In genomic region chr7:131139462-131139861, GRCh38 we compare ENCODE assay signal across 28 cellular contexts.
"Had no signal": no experiment of that assay in that cellular context is flagged by ENCODE, and none has a peak within 500 bp of the region (broad histone marks: within the 10 kb centered on the region; RNA-seq: fewer than 3 reads in every experiment).

No MANE protein-coding gene starts in this region.

- H3K27me3 ChIP-seq: neutrophil, pancreas, sigmoid colon, suprapubic skin, testis, tibial artery, transverse colon, upper lobe of left lung, vagina had no signal

- H3K4me1 ChIP-seq: pancreas, prostate gland, sigmoid colon, suprapubic skin, testis, tibial artery, transverse colon, upper lobe of left lung, vagina had no signal

- DNase-seq: naive B cell; naive thymus-derived CD8-positive, alpha-beta T cell; nephron progenitor cell; nucleus accumbens; pancreas; sigmoid colon; small intestine; stimulated activated CD4-positive, alpha-beta T cell treated with anti-CD3 and anti-CD28 coated beads, Interleukin-15, amount 100 ng/mL, for 24 hours; stimulated activated CD4-positive, alpha-beta T cell treated with anti-CD3 and anti-CD28 coated beads, Interleukin-2, amount 100 ng/mL, for 24 hours; stimulated activated CD4-positive, alpha-beta T cell treated with anti-CD3 and anti-CD28 coated beads, Interleukin-2, amount 100 ng/mL, for 48 hours; stimulated activated CD4-positive, alpha-beta T cell treated with anti-CD3 and anti-CD28 coated beads, Interleukin-4, amount 100 ng/mL, for 24 hours; stimulated activated naive CD4-positive, alpha-beta T cell; stimulated activated naive CD8-positive, alpha-beta T cell treated with anti-CD3 and anti-CD28 coated beads, Interleukin-15, amount 100 ng/mL, for 72 hours; stimulated activated naive CD8-positive, alpha-beta T cell treated with anti-CD3 and anti-CD28 coated beads, Interleukin-15, Interleukin-2, amounts not matched to agents 100 U/mL and 50 U/mL, for 24 hours; substantia nigra; testis; tibial artery; transverse colon; upper lobe of left lung had no signal

- H3K9me3 ChIP-seq: neutrophil, pancreas, prostate gland, sigmoid colon, suprapubic skin, testis, tibial artery, transverse colon, upper lobe of left lung, vagina had no signal

- H3K27ac Mint-ChIP-seq: natural killer cell treated with Interleukin-12 subunit alpha and Interleukin-12 subunit beta and Interleukin-15 and Interleukin-18, amount 100 ng/mL, for 72 hours; nephron progenitor cell; stimulated activated memory B cell treated with anti-CD40 and anti-IgM and Interleukin-4, amounts not matched to agents 10 μg/mL and 1 μg/mL and 100 μg/mL, for 72 hours had no signal

- H3K4me1 Mint-ChIP-seq: nephron progenitor cell; neural crest cell; stimulated activated memory B cell treated with anti-CD40 and anti-IgM and Interleukin-4, amounts not matched to agents 10 μg/mL and 1 μg/mL and 100 μg/mL, for 72 hours had no signal

- H3K4me3 ChIP-seq: pancreas, prostate gland, sigmoid colon, suprapubic skin, testis, tibial artery, transverse colon, upper lobe of left lung, vagina had no signal

- H3K4me3 Mint-ChIP-seq: naive B cell; naive thymus-derived CD8-positive, alpha-beta T cell; natural killer cell treated with Interleukin-12 subunit alpha and Interleukin-12 subunit beta and Interleukin-15 and Interleukin-18, amount 100 ng/mL, for 72 hours; nephron progenitor cell; neural crest cell; stimulated activated memory B cell treated with anti-CD40 and anti-IgM and Interleukin-4, amounts not matched to agents 10 μg/mL and 1 μg/mL and 100 μg/mL, for 72 hours; stimulated activated naive CD8-positive, alpha-beta T cell treated with anti-CD3 and anti-CD28 coated beads, Interleukin-15, amount 100 ng/mL, for 72 hours had no signal

- H3K27ac ChIP-seq: neutrophil, pancreas, prostate gland, sigmoid colon, suprapubic skin, testis, tibial artery, transverse colon, upper lobe of left lung, vagina had no signal

- H3K36me3 ChIP-seq: neutrophil, pancreas, prostate gland, sigmoid colon, suprapubic skin, tibial artery, transverse colon, upper lobe of left lung, vagina had no signal

- H3K27me3 Mint-ChIP-seq: naive thymus-derived CD8-positive, alpha-beta T cell; natural killer cell treated with Interleukin-12 subunit alpha and Interleukin-12 subunit beta and Interleukin-15 and Interleukin-18, amount 100 ng/mL, for 72 hours; stimulated activated memory B cell treated with anti-CD40 and anti-IgM and Interleukin-4, amounts not matched to agents 10 μg/mL and 1 μg/mL and 100 μg/mL, for 72 hours; stimulated activated naive CD8-positive, alpha-beta T cell treated with anti-CD3 and anti-CD28 coated beads, Interleukin-15, amount 100 ng/mL, for 72 hours had no signal

- ATAC-seq: naive thymus-derived CD8-positive, alpha-beta T cell; natural killer cell treated with Interleukin-12 subunit alpha and Interleukin-12 subunit beta and Interleukin-15 and Interleukin-18, amount 100 ng/mL, for 72 hours; pancreas; right cardiac atrium; stimulated activated memory B cell treated with anti-CD40 and anti-IgM and Interleukin-4, amounts not matched to agents 10 μg/mL and 1 μg/mL and 100 μg/mL, for 72 hours; stimulated activated naive CD8-positive, alpha-beta T cell treated with anti-CD3 and anti-CD28 coated beads, Interleukin-15, amount 100 ng/mL, for 72 hours; stimulated activated naive CD8-positive, alpha-beta T cell treated with anti-CD3 and anti-CD28 coated beads, Interleukin-15, Interleukin-2, amounts not matched to agents 100 U/mL and 50 U/mL, for 24 hours had no signal

- H3K36me3 Mint-ChIP-seq: naive thymus-derived CD8-positive, alpha-beta T cell; natural killer cell treated with Interleukin-12 subunit alpha and Interleukin-12 subunit beta and Interleukin-15 and Interleukin-18, amount 100 ng/mL, for 72 hours; stimulated activated memory B cell treated with anti-CD40 and anti-IgM and Interleukin-4, amounts not matched to agents 10 μg/mL and 1 μg/mL and 100 μg/mL, for 72 hours had no signal

- FAIRE-seq: pancreas, small intestine, urothelium cell line had no signal

- H3K9me3 Mint-ChIP-seq: naive thymus-derived CD8-positive, alpha-beta T cell; natural killer cell treated with Interleukin-12 subunit alpha and Interleukin-12 subunit beta and Interleukin-15 and Interleukin-18, amount 100 ng/mL, for 72 hours; stimulated activated memory B cell treated with anti-CD40 and anti-IgM and Interleukin-4, amounts not matched to agents 10 μg/mL and 1 μg/mL and 100 μg/mL, for 72 hours; stimulated activated naive CD8-positive, alpha-beta T cell treated with anti-CD3 and anti-CD28 coated beads, Interleukin-15, amount 100 ng/mL, for 72 hours had no signal
